1 cellular context compared by ENCODE assay signal in the genomic region with DNA sequence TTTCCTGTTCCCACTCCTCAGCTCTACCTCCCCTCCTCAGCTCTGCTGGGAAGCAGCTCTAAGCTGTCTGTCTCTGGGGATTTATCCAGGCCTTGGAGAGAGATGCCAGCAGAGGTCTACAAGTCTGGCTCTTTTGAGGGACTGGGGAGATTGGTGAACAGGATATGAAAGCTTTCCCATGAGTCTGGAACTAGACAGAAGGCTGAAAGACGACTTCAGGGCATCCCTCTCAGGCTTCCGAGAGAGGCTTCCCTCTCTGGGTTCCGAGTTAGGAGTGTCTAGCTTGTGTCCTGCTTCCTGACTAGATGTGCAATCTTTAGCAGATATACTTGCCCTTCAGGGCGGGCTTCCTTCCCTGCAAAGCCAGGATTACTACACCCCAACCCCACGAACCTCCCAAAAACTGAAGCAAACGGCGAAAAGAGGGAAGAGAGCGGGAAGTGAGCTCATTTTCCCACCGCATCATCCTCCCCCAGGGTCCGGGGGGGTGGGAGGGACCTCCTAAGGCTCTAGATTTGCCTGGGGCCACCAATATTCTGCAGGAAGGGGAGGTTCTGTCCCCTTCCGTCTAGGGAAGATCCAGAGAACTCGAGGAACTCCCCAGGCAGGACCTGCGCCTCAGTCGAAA.
TF ChIP-seq lines count a peak whose summit lies in the region.

No MANE protein-coding gene starts in this region.

TF ChIP-seq in HEK293T, 16 proteins besides CTCF, POLR2A, EP300 and RAD21 (continued from another document):
- TF ChIP-seq, protein P1, sequence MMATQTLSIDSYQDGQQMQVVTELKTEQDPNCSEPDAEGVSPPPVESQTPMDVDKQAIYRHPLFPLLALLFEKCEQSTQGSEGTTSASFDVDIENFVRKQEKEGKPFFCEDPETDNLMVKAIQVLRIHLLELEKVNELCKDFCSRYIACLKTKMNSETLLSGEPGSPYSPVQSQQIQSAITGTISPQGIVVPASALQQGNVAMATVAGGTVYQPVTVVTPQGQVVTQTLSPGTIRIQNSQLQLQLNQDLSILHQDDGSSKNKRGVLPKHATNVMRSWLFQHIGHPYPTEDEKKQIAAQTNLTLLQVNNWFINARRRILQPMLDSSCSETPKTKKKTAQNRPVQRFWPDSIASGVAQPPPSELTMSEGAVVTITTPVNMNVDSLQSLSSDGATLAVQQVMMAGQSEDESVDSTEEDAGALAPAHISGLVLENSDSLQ (IDR thresholded peaks at IDR 0.05) = no peak
- TF ChIP-seq ZNF384 (IDR thresholded peaks at IDR 0.05) (no peak), HDGF (IDR thresholded peaks at IDR 0.05; ENCODE audit: borderline replicate concordance) (no peak), L3MBTL2 (conservative IDR thresholded peaks at IDR 0.05) (no peak), TARDBP (IDR thresholded peaks at IDR 0.05) (no peak), ARNT (IDR thresholded peaks at IDR 0.05) (no peak), SUZ12 (IDR thresholded peaks at IDR 0.05) (no peak), BHLHE40 (IDR thresholded peaks at IDR 0.05; ENCODE audit: borderline replicate concordance) (no peak)
TF ChIP-seq in HEK293T: peak in this region for 0.
